Comparison of ENCODE assay signal across 1 cellular context in the genomic region with DNA sequence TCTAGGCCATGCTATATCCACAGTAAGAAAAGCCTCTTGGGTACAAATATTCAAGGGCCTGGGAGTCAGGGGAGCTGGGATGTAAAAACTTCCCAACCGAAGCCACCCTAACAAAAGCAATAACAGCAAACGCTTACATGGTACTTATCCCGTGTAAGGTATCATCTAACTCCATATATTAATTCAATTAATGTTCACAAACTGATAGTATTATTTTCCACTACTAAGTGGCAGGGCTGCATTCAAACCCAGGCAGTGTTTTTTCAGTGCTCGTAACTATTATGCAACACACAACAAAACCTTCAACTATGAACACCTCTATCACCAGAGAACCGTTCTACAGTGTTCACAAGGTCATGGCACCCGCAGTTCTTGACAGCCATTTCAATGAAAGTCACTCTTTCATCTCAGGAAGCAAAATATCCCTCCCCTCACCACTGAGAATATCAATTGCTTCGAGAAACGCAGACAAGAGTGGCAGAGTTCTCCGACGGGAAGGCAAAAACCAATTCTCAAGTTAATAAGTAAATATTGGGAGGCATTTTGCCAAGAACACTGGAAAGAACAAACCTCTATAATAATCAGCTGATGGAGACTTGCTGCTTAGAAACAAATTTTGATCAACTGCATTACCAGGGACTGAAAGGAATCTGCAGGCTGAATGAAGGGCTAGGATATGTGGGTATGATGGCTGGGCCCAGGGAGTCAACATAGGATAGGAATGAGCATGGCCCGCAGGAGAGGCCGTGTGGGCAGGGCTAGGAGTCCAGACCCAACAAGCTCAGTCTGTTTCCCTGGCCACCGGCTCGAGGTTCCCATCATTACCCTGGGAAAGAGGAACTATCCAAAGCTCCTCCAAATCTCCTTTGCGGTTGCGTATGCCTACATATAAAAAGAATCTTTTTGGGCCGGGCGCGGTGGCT.
TF ChIP-seq lines count a peak whose summit lies in the region.

No MANE protein-coding gene starts in this region.

TF ChIP-seq in HCT116, 20 proteins besides CTCF, POLR2A, EP300 and RAD21 (continued from another document):
- TF ChIP-seq, protein P1, sequence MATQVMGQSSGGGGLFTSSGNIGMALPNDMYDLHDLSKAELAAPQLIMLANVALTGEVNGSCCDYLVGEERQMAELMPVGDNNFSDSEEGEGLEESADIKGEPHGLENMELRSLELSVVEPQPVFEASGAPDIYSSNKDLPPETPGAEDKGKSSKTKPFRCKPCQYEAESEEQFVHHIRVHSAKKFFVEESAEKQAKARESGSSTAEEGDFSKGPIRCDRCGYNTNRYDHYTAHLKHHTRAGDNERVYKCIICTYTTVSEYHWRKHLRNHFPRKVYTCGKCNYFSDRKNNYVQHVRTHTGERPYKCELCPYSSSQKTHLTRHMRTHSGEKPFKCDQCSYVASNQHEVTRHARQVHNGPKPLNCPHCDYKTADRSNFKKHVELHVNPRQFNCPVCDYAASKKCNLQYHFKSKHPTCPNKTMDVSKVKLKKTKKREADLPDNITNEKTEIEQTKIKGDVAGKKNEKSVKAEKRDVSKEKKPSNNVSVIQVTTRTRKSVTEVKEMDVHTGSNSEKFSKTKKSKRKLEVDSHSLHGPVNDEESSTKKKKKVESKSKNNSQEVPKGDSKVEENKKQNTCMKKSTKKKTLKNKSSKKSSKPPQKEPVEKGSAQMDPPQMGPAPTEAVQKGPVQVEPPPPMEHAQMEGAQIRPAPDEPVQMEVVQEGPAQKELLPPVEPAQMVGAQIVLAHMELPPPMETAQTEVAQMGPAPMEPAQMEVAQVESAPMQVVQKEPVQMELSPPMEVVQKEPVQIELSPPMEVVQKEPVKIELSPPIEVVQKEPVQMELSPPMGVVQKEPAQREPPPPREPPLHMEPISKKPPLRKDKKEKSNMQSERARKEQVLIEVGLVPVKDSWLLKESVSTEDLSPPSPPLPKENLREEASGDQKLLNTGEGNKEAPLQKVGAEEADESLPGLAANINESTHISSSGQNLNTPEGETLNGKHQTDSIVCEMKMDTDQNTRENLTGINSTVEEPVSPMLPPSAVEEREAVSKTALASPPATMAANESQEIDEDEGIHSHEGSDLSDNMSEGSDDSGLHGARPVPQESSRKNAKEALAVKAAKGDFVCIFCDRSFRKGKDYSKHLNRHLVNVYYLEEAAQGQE (IDR thresholded peaks at IDR 0.05; ENCODE audit: low read depth) = no peak
- TF ChIP-seq EGR1 (IDR thresholded peaks at IDR 0.05; ENCODE audit: low read depth) = no peak
- TF ChIP-seq EZH2phosphoT487 (IDR thresholded peaks at IDR 0.05; ENCODE audit: borderline replicate concordance) = no peak
- TF ChIP-seq EZH2 (IDR thresholded peaks at IDR 0.05) = no peak
- no peak for TF ChIP-seq ELF1 (IDR thresholded peaks at IDR 0.05; ENCODE audit: borderline replicate concordance, low read depth)
- TF ChIP-seq SIN3A (IDR thresholded peaks at IDR 0.05; ENCODE audit: low read depth) = no peak
- no peak for TF ChIP-seq TCF7L2 (IDR thresholded peaks at IDR 0.05; ENCODE audit: borderline replicate concordance, extremely low read depth, insufficient read depth, insufficient read length)
- no peak for TF ChIP-seq ZNF274 (IDR thresholded peaks at IDR 0.05; ENCODE audit: low read depth, low read length)
- no peak for TF ChIP-seq ATF3 (IDR thresholded peaks at IDR 0.05)
- TF ChIP-seq YY1 (IDR thresholded peaks at IDR 0.05; ENCODE audit: extremely low read depth, insufficient replicate concordance, low read depth, low read length) = no peak
